Comparison of ENCODE assay signal across 8 cellular contexts in genomic region chr14:100374270-100374669, GRCh38. TPM values are rescaled to one million over a fixed set of nuclear protein-coding genes. Genes with fewer than 3 reads are reported as not detected.
DNase-seq lines count a peak whose midpoint lies in the region; ATAC-seq, FAIRE-seq and TF ChIP-seq lines count a peak whose summit lies in the region.

No MANE protein-coding gene starts in this region.

- H3K36me3 ChIP-seq in astrocyte (ENCODE audit: insufficient read depth, low read length): no peaks in the 10 kb centered on the region

- H3K4me3 Mint-ChIP-seq in astrocyte (ENCODE audit: unreplicated experiment) (peak overlapping the region; percentile 96), memory B cell (peak overlapping the region; percentile 91)

- peaks cover 6% of the 10 kb centered on the region for H4K20me1 ChIP-seq in astrocyte (ENCODE audit: insufficient read depth, low read length)

- no peak overlapping the region for H2AFZ ChIP-seq in astrocyte (ENCODE audit: low read depth, low read length)

- intact Hi-C loops in right cardiac atrium (cut with DNase I) (loop anchor here in 1 of 4 donors (10.0 kb wide), 1 partner anchor 69 kb away; the partner anchor contains the start of gene SLC25A29), left cardiac atrium (cut with DNase I) (loop anchor here in 1 of 2 donors (10.0 kb wide), 1 partner anchor 69 kb away; the partner anchor contains the start of gene SLC25A29)

- no peaks in the 10 kb centered on the region for H3K9me3 Mint-ChIP-seq in astrocyte (ENCODE audit: unreplicated experiment)
- H3K9me3 Mint-ChIP-seq in memory B cell: no peaks in the 10 kb centered on the region

- no peaks in the 10 kb centered on the region for H3K4me1 ChIP-seq in right cardiac atrium (ENCODE audit: control insufficient read depth, insufficient read depth, low read length)
- H3K4me1 ChIP-seq in astrocyte (ENCODE audit: insufficient read depth, low read length): peaks cover 15% of the 10 kb centered on the region

- H3K9ac ChIP-seq in astrocyte (ENCODE audit: low read length): no peak overlapping the region

- H3K27me3 ChIP-seq in right cardiac atrium (ENCODE audit: control insufficient read depth, insufficient read depth) (no peaks in the 10 kb centered on the region), astrocyte (ENCODE audit: insufficient read depth, low read length) (no peaks in the 10 kb centered on the region)

- no peak for DNase-seq in right cardiac atrium
- no peak for DNase-seq in left cardiac atrium
- DNase-seq in astrocyte (ENCODE audit: low read depth): no peak
- DNase-seq in memory B cell (ENCODE audit: low spot score in 2 of 2): no peak
- no peak for DNase-seq in NK-92 (lab: John Stamatoyannopoulos, UW; ENCODE audit: unreplicated experiment)
- no peak for DNase-seq in KG1 (lab: John Stamatoyannopoulos, UW)

- peaks cover 20% of the 10 kb centered on the region for H3K36me3 Mint-ChIP-seq in astrocyte (ENCODE audit: low read depth, unreplicated experiment)
- peaks cover 5% of the 10 kb centered on the region for H3K36me3 Mint-ChIP-seq in memory B cell

- peak overlapping the region; percentile 97 for H3K4me2 ChIP-seq in astrocyte (ENCODE audit: low read length)

- H3K4me3 ChIP-seq in right cardiac atrium (ENCODE audit: low read length): peak overlapping the region; percentile 68
- peak overlapping the region; percentile 85 for H3K4me3 ChIP-seq in astrocyte (ENCODE audit: insufficient read depth, low read depth, low read length)

- TF ChIP-seq CTCF in astrocyte (IDR thresholded peaks at IDR 0.05; ENCODE audit: insufficient read depth, low read depth, low read length): no peak

- no peak for ATAC-seq in right cardiac atrium
- no peak for ATAC-seq in left cardiac atrium
- ATAC-seq in memory B cell (ENCODE audit: low read depth): no peak
- ATAC-seq in HG03139 (IDR thresholded peaks at IDR 0.05; ENCODE audit: unreplicated experiment): no peak
- ATAC-seq in HG03457 (IDR thresholded peaks at IDR 0.05; ENCODE audit: unreplicated experiment): no peak

- WGBS in right cardiac atrium: 58% methylated on average over 2 of the region's 2 CpGs

- peak overlapping the region; percentile 96 for H3K27ac Mint-ChIP-seq in astrocyte (ENCODE audit: unreplicated experiment)
- H3K27ac Mint-ChIP-seq in memory B cell: peak overlapping the region; percentile 92

- H3K9me3 ChIP-seq in right cardiac atrium (ENCODE audit: control insufficient read depth, low read length) (no peaks in the 10 kb centered on the region), astrocyte (ENCODE audit: insufficient read depth, low read depth, low read length) (no peaks in the 10 kb centered on the region)

- FAIRE-seq in astrocyte (lab: Jason Lieb, UNC): no peak

- H3K27ac ChIP-seq in right cardiac atrium (ENCODE audit: low read length) (peak overlapping the region; percentile 85), astrocyte (ENCODE audit: low read depth, low read length) (no peak overlapping the region)

- H3K4me1 Mint-ChIP-seq in astrocyte (ENCODE audit: low read depth, unreplicated experiment) (peaks cover 28% of the 10 kb centered on the region), memory B cell (peaks cover 37% of the 10 kb centered on the region)

- H3K79me2 ChIP-seq in astrocyte (ENCODE audit: insufficient read depth, low read length): peaks cover 31% of the 10 kb centered on the region

- H3K27me3 Mint-ChIP-seq in astrocyte (ENCODE audit: low read depth, unreplicated experiment) (no peaks in the 10 kb centered on the region), memory B cell (no peaks in the 10 kb centered on the region)

RNA-seq across cellular contexts. Expression of gene WDR25, which starts 2.0 kb away (rescaled TPM):
- total RNA-seq in right cardiac atrium (1 to 10 TPM; 4.4 to 6.3 (median 5.3) TPM), left cardiac atrium (1 to 10 TPM; 5.2 to 5.9 TPM), astrocyte (12.3 and 13.1 TPM in 2 replicates)
- 4.6 TPM for polyA plus RNA-seq in right cardiac atrium

RNA-seq across cellular contexts. Expression of gene SLC25A47, which starts 51.1 kb away (rescaled TPM):
- total RNA-seq in right cardiac atrium: not detected
- polyA plus RNA-seq in right cardiac atrium: not detected
- not detected for total RNA-seq in left cardiac atrium
- total RNA-seq in astrocyte: not detected in 2 replicates
